ENCODE assay signal across 8 cellular contexts in genomic region chr2:151289972-151290335, GRCh38. TPM values are rescaled to one million over a fixed set of nuclear protein-coding genes. Genes with fewer than 3 reads are reported as not detected.
DNase-seq lines count a peak whose midpoint lies in the region; ATAC-seq and TF ChIP-seq lines count a peak whose summit lies in the region.

No MANE protein-coding gene starts in this region.

- TF ChIP-seq CTCF in thyroid gland (IDR thresholded peaks at IDR 0.05): no peak

- no peak overlapping the region for H3K56ac ChIP-seq in mesendoderm (ENCODE audit: low read length)

- no peaks in the 10 kb centered on the region for H3K4me1 ChIP-seq in mesendoderm (ENCODE audit: control insufficient read depth, low read depth, low read length)
- peaks cover 0 to 9% of the 10 kb centered on the region in 2 donors for H3K4me1 ChIP-seq in thyroid gland

- H3K27ac ChIP-seq in mesendoderm (ENCODE audit: low read depth, low read length): no peak overlapping the region
- H3K27ac ChIP-seq in thyroid gland: peak overlapping the region; percentile 88 to 98 (median 98)

- WGBS in mesendoderm (ENCODE audit: extremely low coverage, insufficient coverage, low lambda C conversion rate): no CpG with 5 or more reads among the region's 6 CpGs
- 2 to 9% methylated on average over 6 of the region's 6 CpGs for WGBS in thyroid gland, 2 donors

- H2BK120ac ChIP-seq in mesendoderm (ENCODE audit: low read depth, low read length): no peak overlapping the region

- H3K27me3 ChIP-seq in mesendoderm (ENCODE audit: insufficient read depth, low read length, poor library complexity) (no peaks in the 10 kb centered on the region), thyroid gland (no peaks in the 10 kb centered on the region)

- TF ChIP-seq POLR2A in thyroid gland (IDR thresholded peaks at IDR 0.05): no peak

- no peaks in the 10 kb centered on the region for H3K79me2 ChIP-seq in mesendoderm (ENCODE audit: control insufficient read depth, insufficient read depth, low read length)

- no peak overlapping the region for H3K9ac ChIP-seq in mesendoderm (ENCODE audit: low read length)

- H3K36me3 ChIP-seq in mesendoderm (ENCODE audit: control insufficient read depth, insufficient read depth, low read length) (no peaks in the 10 kb centered on the region), thyroid gland (no peaks in the 10 kb centered on the region)

- H3K4me2 ChIP-seq in mesendoderm (ENCODE audit: low read length): no peak overlapping the region

- no peak overlapping the region for H4K5ac ChIP-seq in mesendoderm (ENCODE audit: low read length)

- H3K23ac ChIP-seq in mesendoderm (ENCODE audit: low read length): no peak overlapping the region

- H3K18ac ChIP-seq in mesendoderm (ENCODE audit: low read length): no peak overlapping the region

- no peaks in the 10 kb centered on the region for H3K9me3 ChIP-seq in thyroid gland

- no peak overlapping the region for H2AK5ac ChIP-seq in mesendoderm (ENCODE audit: low read length)

- H2BK5ac ChIP-seq in mesendoderm (ENCODE audit: low read length): no peak overlapping the region

- no peak overlapping the region for H3K4me3 ChIP-seq in mesendoderm (ENCODE audit: low read length)
- H3K4me3 ChIP-seq in thyroid gland (replicated peaks in 1 of 3): peak overlapping the region; percentile 24 to 90 (median 44)

- no peaks in the 10 kb centered on the region for H3K79me1 ChIP-seq in mesendoderm (ENCODE audit: low read length)

- no peak overlapping the region for H2BK15ac ChIP-seq in mesendoderm (replicated peaks; ENCODE audit: low read depth)

- no peak overlapping the region for H4K8ac ChIP-seq in mesendoderm (ENCODE audit: low read depth, low read length)

- DNase-seq in A172 (ENCODE audit: low spot score) (peak; percentile 46), RPMI7951 (ENCODE audit: low read depth) (peak; percentile 72), dedifferentiated amniotic fluid mesenchymal stem cell (ENCODE audit: extremely low spot score) (peak; percentile 61), mesendoderm (peak; percentile 52), thyroid gland (peak; percentile 18 to 20), NCI-H1417 (lab: John Stamatoyannopoulos, UW) (no peak)

- H3K4ac ChIP-seq in mesendoderm (ENCODE audit: low read depth, low read length): no peak overlapping the region

- ATAC-seq in GM18498 (IDR thresholded peaks at IDR 0.05; ENCODE audit: unreplicated experiment) (peak; percentile 25), HG02884 (IDR thresholded peaks at IDR 0.05; ENCODE audit: unreplicated experiment) (peak; percentile 11)

- intact Hi-C loops in thyroid gland (cut with DNase I): no loop called here

RNA-seq across cellular contexts. Expression of gene NMI, which starts 0.5 kb away (rescaled TPM):
- total RNA-seq in A172 (2014; rRNA removed; shearing (Covaris generic)): 20.0 and 27.1 TPM in 2 replicates
- 24.8 and 31.4 TPM in 2 replicates for total RNA-seq in RPMI7951 (2014; rRNA removed; shearing (Covaris generic))
- 6.7 TPM for polyA plus RNA-seq in mesendoderm (2013, experiment 1 of 2)
- 6.7 TPM for polyA plus RNA-seq in mesendoderm (2013, experiment 2 of 2)
- 10 to 100 TPM; 11.4 to 14.6 (median 13.2) TPM for total RNA-seq in thyroid gland

RNA-seq across cellular contexts. Expression of gene RBM43, which starts 28.3 kb away (rescaled TPM):
- 2.8 and 4.1 TPM in 2 replicates for total RNA-seq in A172 (2014; rRNA removed; shearing (Covaris generic))
- total RNA-seq in RPMI7951 (2014; rRNA removed; shearing (Covaris generic)): 4.4 and 5.6 TPM in 2 replicates
- 2.3 TPM for polyA plus RNA-seq in mesendoderm (2013, experiment 1 of 2)
- 2.4 TPM for polyA plus RNA-seq in mesendoderm (2013, experiment 2 of 2)
- 10 to 100 TPM in 2 of 4 donors, 1 to 10 TPM in 2; 9.4 to 15.8 (median 10.2) TPM for total RNA-seq in thyroid gland

Comparison
In these comparisons a context has a peak if more than half of its experiments do, and no peak if none do; other contexts are left out.
1. DNase-seq: peak in A172 (single experiment), RPMI7951 (single experiment), dedifferentiated amniotic fluid mesenchymal stem cell (single experiment), mesendoderm (single experiment) and thyroid gland (2 of 2); none in NCI-H1417 (0 of 3).